Comparison of ENCODE assay signal across 11 cellular contexts in genomic region chr15:59160880-59161593, GRCh38. TPM values are rescaled to one million over a fixed set of nuclear protein-coding genes. Genes with fewer than 3 reads are reported as not detected.
DNase-seq lines count a peak whose midpoint lies in the region; FAIRE-seq and TF ChIP-seq lines count a peak whose summit lies in the region.
"Had no signal": no experiment of that assay in that cellular context is flagged by ENCODE, and none has a peak within 500 bp of the region (broad histone marks: within the 10 kb centered on the region; RNA-seq: fewer than 3 reads in every experiment).

No MANE protein-coding gene starts in this region.

- no peaks in the 10 kb centered on the region for H3K4me1 ChIP-seq in sigmoid colon
- no peaks in the 10 kb centered on the region for H3K4me1 ChIP-seq in transverse colon

- no peak for FAIRE-seq in bronchial epithelial cell (lab: Jason Lieb, UNC)
- FAIRE-seq: G401.6 had no signal

- TF ChIP-seq EP300 in sigmoid colon (IDR thresholded peaks at IDR 0.05) = no peak
- TF ChIP-seq EP300 in transverse colon (IDR thresholded peaks at IDR 0.05; ENCODE audit: low read depth) = no peak

- no peak overlapping the region for H3K4me3 Mint-ChIP-seq in activated naive CD4-positive, alpha-beta T cell treated with anti-CD3 and anti-CD28 coated beads, Interleukin-2, amount 10 ng/mL, durations not matched to agents 7 days and 5 days

- 90 to 92% methylated on average over 23 of the region's 23 CpGs for WGBS in sigmoid colon, 2 donors
- WGBS in transverse colon (ENCODE audit: low coverage in 1 of 2), 2 donors = 87 to 100% methylated on average over 1 to 23 of the region's 23 CpGs

- H3K27ac ChIP-seq in sigmoid colon (no peak overlapping the region), transverse colon (no peak overlapping the region)

- H3K27me3 ChIP-seq in bronchial epithelial cell (ENCODE audit: control insufficient read depth, insufficient read depth, low read length) = no peaks in the 10 kb centered on the region
- H3K27me3 ChIP-seq in sigmoid colon = no peaks in the 10 kb centered on the region
- H3K27me3 ChIP-seq in transverse colon = no peaks in the 10 kb centered on the region

- TF ChIP-seq CTCF in bronchial epithelial cell (IDR thresholded peaks at IDR 0.05; ENCODE audit: insufficient read depth, low read length, severe bottlenecking) = peak; percentile 56
- peak; percentile 49 for TF ChIP-seq CTCF in retinal pigment epithelial cell (conservative IDR thresholded peaks at IDR 0.05; ENCODE audit: low read depth, low read length)
- no peak for TF ChIP-seq CTCF in sigmoid colon (IDR thresholded peaks at IDR 0.05)
- TF ChIP-seq CTCF in transverse colon (IDR thresholded peaks at IDR 0.05) = peak in 2 of 5 experiments; percentile 16 to 23

- in situ Hi-C loops in transverse colon (cut with MboI; ENCODE audit: low pct_ligation_motif_present in 1 of 4, low pct_unique_long_range_greater_than_20kb in 1 of 4, low sequenced_read_pairs in 3 of 4) = loop anchor here in 2 of 4 donors (10.0 to 25.0 kb wide), 2 partner anchors 326 to 334 kb away; no protein-coding TSS in a partner anchor

- peaks cover 13% of the 10 kb centered on the region for H3K36me3 ChIP-seq in bronchial epithelial cell (ENCODE audit: control insufficient read depth, insufficient read depth, low read length)
- H3K36me3 ChIP-seq in sigmoid colon = peaks cover 0 to 56% (median 27%) of the 10 kb centered on the region in 4 donors
- H3K36me3 ChIP-seq in transverse colon = peaks cover 0 to 52% (median 15%) of the 10 kb centered on the region in 4 donors

- no peaks in the 10 kb centered on the region for H3K9me3 Mint-ChIP-seq in activated naive CD4-positive, alpha-beta T cell treated with anti-CD3 and anti-CD28 coated beads, Interleukin-2, amount 10 ng/mL, durations not matched to agents 7 days and 5 days

- peaks cover 11% of the 10 kb centered on the region for H3K36me3 Mint-ChIP-seq in activated naive CD4-positive, alpha-beta T cell treated with anti-CD3 and anti-CD28 coated beads, Interleukin-2, amount 10 ng/mL, durations not matched to agents 7 days and 5 days

- no peak for TF ChIP-seq POLR2A in sigmoid colon (IDR thresholded peaks at IDR 0.05)
- no peak for TF ChIP-seq POLR2A in transverse colon (IDR thresholded peaks at IDR 0.05)

- peak; percentile 53 for DNase-seq in activated naive CD4-positive, alpha-beta T cell treated with anti-CD3 and anti-CD28 coated beads, Interleukin-2, amount 10 ng/mL, durations not matched to agents 7 days and 5 days
- no peak for DNase-seq in activated naive CD4-positive, alpha-beta T cell (lab: John Stamatoyannopoulos, UW)
- DNase-seq in NCI-H526 (lab: John Stamatoyannopoulos, UW) (peak; percentile 71 to 90), bronchial epithelial cell (ENCODE audit: low read depth) (no peak), retinal pigment epithelial cell (ENCODE audit: low read depth) (no peak), sigmoid colon (no peak), transverse colon (no peak)
- no peak for DNase-seq in effector CD4-positive, alpha-beta T cell

- H3K9me3 ChIP-seq in sigmoid colon (no peaks in the 10 kb centered on the region), transverse colon (no peaks in the 10 kb centered on the region)

- no peak overlapping the region for H3K4me3 ChIP-seq in bronchial epithelial cell (ENCODE audit: low read depth, low read length)
- no peak overlapping the region for H3K4me3 ChIP-seq in retinal pigment epithelial cell (ENCODE audit: low read length)
- H3K4me3 ChIP-seq in sigmoid colon = no peak overlapping the region
- H3K4me3 ChIP-seq in transverse colon = no peak overlapping the region

- H3K4me1 Mint-ChIP-seq in activated naive CD4-positive, alpha-beta T cell treated with anti-CD3 and anti-CD28 coated beads, Interleukin-2, amount 10 ng/mL, durations not matched to agents 7 days and 5 days = peaks cover 14% of the 10 kb centered on the region

- intact Hi-C loops in sigmoid colon (cut with DNase I) (no loop called here), transverse colon (cut with DNase I; ENCODE audit: low total_unique reads) (no loop called here)

- no peaks in the 10 kb centered on the region for H3K27me3 Mint-ChIP-seq in activated naive CD4-positive, alpha-beta T cell treated with anti-CD3 and anti-CD28 coated beads, Interleukin-2, amount 10 ng/mL, durations not matched to agents 7 days and 5 days

- CTCF ChIA-PET in activated naive CD4-positive, alpha-beta T cell treated with anti-CD3 and anti-CD28 coated beads, Interleukin-2, amount 10 ng/mL, durations not matched to agents 7 days and 5 days (lab: Charles Lee) = interaction anchor here (0.8 to 0.9 kb wide), 2 partner anchors 9 to 197 kb away, joined by 3 read pairs; no protein-coding TSS in a partner anchor

- H3K27ac Mint-ChIP-seq in activated naive CD4-positive, alpha-beta T cell treated with anti-CD3 and anti-CD28 coated beads, Interleukin-2, amount 10 ng/mL, durations not matched to agents 7 days and 5 days = no peak overlapping the region

RNA-seq across cellular contexts. Expression of gene LDHAL6B, which starts 45.6 kb away (rescaled TPM):
- total RNA-seq in bronchial epithelial cell (not detected in 2 replicates), sigmoid colon (not detected), transverse colon (not detected)
- not detected for polyA plus RNA-seq in sigmoid colon
- total RNA-seq: lower leg skin, temporal lobe had no signal

RNA-seq across cellular contexts. Expression of gene CCNB2, which starts 56.1 kb away (rescaled TPM):
- total RNA-seq in bronchial epithelial cell (2.1 and 2.3 TPM in 2 replicates), sigmoid colon (1 to 10 TPM in 1 of 4 donors, under 1 TPM in 2, not detected in 1; 0.33 to 1.9 (median 0.36) TPM), transverse colon (100 to 1,000 TPM in 1 of 4 donors, 1 to 10 TPM in 3; 1.9 to 132 (median 6.4) TPM)
- polyA plus RNA-seq in sigmoid colon = 10 to 100 TPM in 2 of 3 donors, 1 to 10 TPM in 1; 7.8 to 40.5 (median 14.1) TPM

Comparison
In these comparisons a context has a peak if more than half of its experiments do, and no peak if none do; other contexts are left out.
1. DNase-seq: peak in activated naive CD4-positive, alpha-beta T cell treated with anti-CD3 and anti-CD28 coated beads, Interleukin-2, amount 10 ng/mL, durations not matched to agents 7 days and 5 days (single experiment) and NCI-H526 (2 of 2); none in activated naive CD4-positive, alpha-beta T cell (0 of 4), bronchial epithelial cell (single experiment), retinal pigment epithelial cell (single experiment), sigmoid colon (single experiment), transverse colon (single experiment) and effector CD4-positive, alpha-beta T cell (single experiment).
2. CTCF ChIP-seq: peak in bronchial epithelial cell (single experiment) and retinal pigment epithelial cell (single experiment); none in sigmoid colon (0 of 4).